In genomic region chr5:81180780-81181179, GRCh38 we compare ENCODE assay signal across 24 cellular contexts. TPM values are rescaled to one million over a fixed set of nuclear protein-coding genes. Genes with fewer than 3 reads are reported as not detected.
DNase-seq lines count a peak whose midpoint lies in the region; ATAC-seq, FAIRE-seq and TF ChIP-seq lines count a peak whose summit lies in the region.
"Had no signal": no experiment of that assay in that cellular context is flagged by ENCODE, and none has a peak within 500 bp of the region (broad histone marks: within the 10 kb centered on the region; RNA-seq: fewer than 3 reads in every experiment).

No MANE protein-coding gene starts in this region.

- no peaks in the 10 kb centered on the region for H3K27me3 Mint-ChIP-seq in WTC11 (ENCODE audit: low read depth)

- H3K27ac ChIP-seq in DOHH2 (ENCODE audit: low read depth, low read length) (no peak overlapping the region), adrenal gland (no peak overlapping the region)
- H3K27ac ChIP-seq: GM23248, HL-60, KMS-11 had no signal

- 56 to 68% (median 62%) methylated on average over 3 of the region's 3 CpGs for WGBS in adrenal gland, 4 donors

- no peaks in the 10 kb centered on the region for H3K9me3 Mint-ChIP-seq in WTC11
- H3K9me3 Mint-ChIP-seq: CD4-positive, CD25-positive, alpha-beta regulatory T cell; CD8-positive, alpha-beta memory T cell had no signal

- H3K4me3 ChIP-seq in DOHH2 (ENCODE audit: low read length): no peak overlapping the region
- no peak overlapping the region for H3K4me3 ChIP-seq in adrenal gland
- H3K4me3 ChIP-seq: GM23248 had no signal

- H3K36me3 ChIP-seq in DOHH2 (ENCODE audit: control insufficient read depth, low read length): no peaks in the 10 kb centered on the region
- no peaks in the 10 kb centered on the region for H3K36me3 ChIP-seq in adrenal gland (replicated peaks in 1 of 2)
- H3K36me3 ChIP-seq: BE2C had no signal

- DNase-seq in GM12892 (ENCODE audit: insufficient read length) (no peak), NCI-H345 (lab: John Stamatoyannopoulos, UW) (peak; percentile 56), WTC11 (ENCODE audit: low spot score) (no peak), Right ventricle myocardium superior (no peak), adrenal gland (no peak), GF-D8 (lab: John Stamatoyannopoulos, UW) (no peak)
- DNase-seq: ACHN; BE2C; C1 segment of cervical spinal cord; Caco-2; CD4-positive, CD25-positive, alpha-beta regulatory T cell; CD8-positive, alpha-beta memory T cell; GDM1; GM23248; H7 had no signal

- H3K9me3 ChIP-seq in DOHH2 (ENCODE audit: control insufficient read depth, insufficient read depth, low read length): no peaks in the 10 kb centered on the region
- no peaks in the 10 kb centered on the region for H3K9me3 ChIP-seq in adrenal gland (replicated peaks in 1 of 3)
- H3K9me3 ChIP-seq: BE2C, Caco-2 had no signal

- H3K27me3 ChIP-seq in DOHH2 (ENCODE audit: control insufficient read depth, low read length) (no peaks in the 10 kb centered on the region), adrenal gland (no peaks in the 10 kb centered on the region)
- H3K27me3 ChIP-seq: BE2C had no signal

- no peak for TF ChIP-seq POLR2A in GM12892 (IDR thresholded peaks at IDR 0.05; ENCODE audit: low read depth, low read length)
- no peak for TF ChIP-seq POLR2A in adrenal gland (IDR thresholded peaks at IDR 0.05)

- FAIRE-seq in GM12892 (lab: Jason Lieb, UNC): peak; percentile 38
- FAIRE-seq: A204.1, D721Med, GM19239 had no signal

- no peak overlapping the region for H3K27ac Mint-ChIP-seq in WTC11
- H3K27ac Mint-ChIP-seq: CD4-positive, CD25-positive, alpha-beta regulatory T cell; CD8-positive, alpha-beta memory T cell had no signal

- no peak for ATAC-seq in WTC11
- no peak for ATAC-seq in Right ventricle myocardium superior (ENCODE audit: poor library complexity)
- no peak for ATAC-seq in HG03108 (IDR thresholded peaks at IDR 0.05; ENCODE audit: unreplicated experiment)

- H3K4me1 ChIP-seq in DOHH2 (ENCODE audit: control insufficient read depth, low read length) (peaks cover 25% of the 10 kb centered on the region), adrenal gland (replicated peaks in 1 of 2) (no peaks in the 10 kb centered on the region)
- H3K4me1 ChIP-seq: Caco-2 had no signal

- POLR2A ChIA-PET in WTC11 (lab: Charles Lee): no interaction called here

- intact Hi-C loops in Right ventricle myocardium superior (cut with DNase I): no loop called here
- intact Hi-C loops in adrenal gland (cut with DNase I): no loop called here

- H3F3A ChIP-seq in DOHH2 (ENCODE audit: control insufficient read depth, insufficient read depth): no peaks in the 10 kb centered on the region

- no peaks in the 10 kb centered on the region for H3K36me3 Mint-ChIP-seq in WTC11

- CTCF ChIA-PET in WTC11 (lab: Charles Lee): interaction anchor here (0.7 to 1.7 kb wide), 2 partner anchors 26 to 171 kb away, joined by 3 to 11 read pairs; no protein-coding TSS in a partner anchor

- peaks cover 15% of the 10 kb centered on the region for H3K4me1 Mint-ChIP-seq in WTC11
- H3K4me1 Mint-ChIP-seq: CD8-positive, alpha-beta memory T cell had no signal

- no peaks in the 10 kb centered on the region for H3K9me2 ChIP-seq in DOHH2 (replicated peaks; ENCODE audit: control insufficient read depth, low read length)

- TF ChIP-seq CTCF in DOHH2 (IDR thresholded peaks at IDR 0.05; ENCODE audit: low read depth, low read length, poor library complexity, severe bottlenecking) (no peak), WTC11 (IDR thresholded peaks at IDR 0.05) (no peak), adrenal gland (IDR thresholded peaks at IDR 0.05) (no peak)

- H3K4me3 Mint-ChIP-seq in WTC11: no peak overlapping the region
- H3K4me3 Mint-ChIP-seq: CD4-positive, CD25-positive, alpha-beta regulatory T cell; CD8-positive, alpha-beta memory T cell had no signal

- no peaks in the 10 kb centered on the region for H3K79me2 ChIP-seq in DOHH2 (ENCODE audit: control insufficient read depth, low read length)

- H3K4me2 ChIP-seq in DOHH2 (ENCODE audit: low read length): peak overlapping the region; percentile 44
- H3K4me2 ChIP-seq: KMS-11 had no signal

- H4K20me1 ChIP-seq in DOHH2 (ENCODE audit: control insufficient read depth, insufficient read depth, low read depth, low read length): no peaks in the 10 kb centered on the region

TF ChIP-seq in WTC11, 78 proteins besides CTCF, POLR2A, EP300 and RAD21:
- TF ChIP-seq JUN (CRISPR knock-in tag; IDR thresholded peaks at IDR 0.05) (no peak), EMX1 (CRISPR knock-in tag; IDR thresholded peaks at IDR 0.05) (no peak), ZNF423 (CRISPR knock-in tag; IDR thresholded peaks at IDR 0.05) (peak; percentile 70), FOXP4 (CRISPR knock-in tag; IDR thresholded peaks at IDR 0.05) (no peak), ESRRA (CRISPR knock-in tag; IDR thresholded peaks at IDR 0.05; ENCODE audit: borderline replicate concordance) (no peak), USF1 (CRISPR knock-in tag; IDR thresholded peaks at IDR 0.05) (0 out of 2 replicates have a peak, but pooled peaks have one; percentile 14)

RNA-seq across cellular contexts. Expression of gene CKMT2, which starts 52.3 kb away (rescaled TPM):
- 0.76 TPM for polyA plus RNA-seq in GM12892 (2012; ENCODE audit: missing spikeins)
- total RNA-seq in WTC11 (2021) (1.8 to 3.1 TPM (median 2.4 TPM) in 3 replicates), Right ventricle myocardium superior (1,933 TPM), adrenal gland (100 to 1,000 TPM in 1 of 8 donors, 10 to 100 TPM in 7; 33.1 to 112 (median 55.9) TPM)
- polyA plus RNA-seq in adrenal gland: 100 to 1,000 TPM in 1 of 3 donors, 10 to 100 TPM in 2; 22.5 to 109 (median 47.0) TPM
- total RNA-seq: Caco-2; CD4-positive, CD25-positive, alpha-beta regulatory T cell; CD8-positive, alpha-beta memory T cell; Daoy; GM23248; HT1080 had no signal
- polyA plus RNA-seq: CD8-positive, alpha-beta memory T cell; GM23248 had no signal

Comparison
In these comparisons a context has a peak if more than half of its experiments do, and no peak if none do; other contexts are left out.
1. RNA of gene CKMT2, which starts 52.3 kb away (total RNA-seq): 1,933 TPM in Right ventricle myocardium superior (single experiment); 33.1 to 112 TPM in adrenal gland and 1.8 to 3.1 TPM in WTC11; every median in the first group is over 10 times any median in the second.